Comparison of ENCODE assay signal across 21 cellular contexts in the genomic region with DNA sequence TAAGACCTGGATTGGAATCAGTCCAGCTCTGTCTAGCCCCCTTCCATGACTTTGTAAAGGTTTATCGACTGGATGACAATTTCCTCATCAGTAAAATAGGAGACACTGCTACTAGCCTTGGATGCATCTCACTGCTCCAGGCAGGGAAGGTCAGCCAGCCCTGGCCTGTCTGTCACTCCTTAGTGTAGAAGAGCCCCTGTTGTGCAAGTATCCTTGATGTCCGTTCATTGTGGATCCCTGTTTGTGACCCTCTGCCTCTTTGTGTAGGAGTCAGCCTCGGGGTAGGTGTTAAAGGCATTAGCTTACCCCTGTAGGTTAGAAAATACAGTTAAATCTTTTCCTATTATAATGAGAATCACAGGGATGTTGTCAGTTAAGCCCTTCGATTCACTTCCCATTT.
DNase-seq lines count a peak whose midpoint lies in the region; ATAC-seq, FAIRE-seq and TF ChIP-seq lines count a peak whose summit lies in the region.
"Had no signal": no experiment of that assay in that cellular context is flagged by ENCODE, and none has a peak within 500 bp of the region (broad histone marks: within the 10 kb centered on the region; RNA-seq: fewer than 3 reads in every experiment).

No MANE protein-coding gene starts in this region.

- no peak overlapping the region for H3K14ac ChIP-seq in mesenchymal stem cell (ENCODE audit: low read length in 2 of 2)

- POLR2A ChIA-PET in A673 (lab: Charles Lee; ENCODE audit: low non-redundant PET) = no interaction called here

- no peaks in the 10 kb centered on the region for H3K9me3 ChIP-seq in A673 (ENCODE audit: low read depth, low read length, poor library complexity, severe bottlenecking)
- H3K9me3 ChIP-seq in mesenchymal stem cell (ENCODE audit: control insufficient read depth, low read length) = peaks cover 6% of the 10 kb centered on the region
- no peaks in the 10 kb centered on the region for H3K9me3 ChIP-seq in kidney (ENCODE audit: control insufficient read depth in 1 of 2, low read length in 2 of 2)
- H3K9me3 ChIP-seq: BE2C, HAP-1 had no signal

- H2AK5ac ChIP-seq in mesenchymal stem cell (ENCODE audit: low read length, severe bottlenecking) = no peak overlapping the region

- no TSS peak for BruUV-seq in A673 (replicated peaks; lab: Mats Ljungman, UMichigan)

- H3K9me3 Mint-ChIP-seq in GM23338 = peaks cover 13% of the 10 kb centered on the region
- peaks cover 0 to 2% (median 0%) of the 10 kb centered on the region in 5 experiments for H3K9me3 Mint-ChIP-seq in brain
- H3K9me3 Mint-ChIP-seq: CD4-positive, CD25-positive, alpha-beta regulatory T cell had no signal

- H2AFZ ChIP-seq in GM23338 (no peak overlapping the region), mesenchymal stem cell (ENCODE audit: low read depth, low read length) (no peak overlapping the region)

- H3K36me3 ChIP-seq in A673 (ENCODE audit: insufficient read depth, low read length, poor library complexity, severe bottlenecking) (no peaks in the 10 kb centered on the region), GM23338 (ENCODE audit: insufficient read depth) (no peaks in the 10 kb centered on the region), mesenchymal stem cell (ENCODE audit: control insufficient read depth in 1 of 2, insufficient read depth in 2 of 2, low read depth in 1 of 2, low read length in 2 of 2) (peaks cover 0 to 13% of the 10 kb centered on the region in 2 experiments), kidney (ENCODE audit: control insufficient read depth in 1 of 2, insufficient read depth in 2 of 2, low read length in 2 of 2) (peaks cover 2 to 9% of the 10 kb centered on the region in 2 donors)
- H3K36me3 ChIP-seq: HAP-1 had no signal

- ATAC-seq in GM23338 (peak; percentile 52), HG03342 (IDR thresholded peaks at IDR 0.05; ENCODE audit: unreplicated experiment) (no peak)

- intact Hi-C loops in A673 (cut with micrococcal nuclease; ENCODE audit: unreplicated experiment) (no loop called here), kidney (cut with DNase I) (no loop called here)

- DNase-seq in A673 (ENCODE audit: low spot score) (no peak), GM23338 (ENCODE audit: low spot score) (no peak), mesenchymal stem cell (no peak), kidney (no peak)
- no peak for DNase-seq in activated effector memory CD4-positive, alpha-beta T cell treated with anti-CD3 and anti-CD28 coated beads, Interleukin-2, amount 50 U/mL, for 16 hours
- DNase-seq: ACHN; BE2C; CD4-positive, CD25-positive, alpha-beta regulatory T cell; CD8-positive, alpha-beta memory T cell; COR-L47; DMS 273 treated with DMSO at 0.1 percent for 48 hours; DMS53; DND-41; EL had no signal

- H3K79me2 ChIP-seq in GM23338 (replicated peaks; ENCODE audit: insufficient read depth) = no peaks in the 10 kb centered on the region

- H3K4me3 Mint-ChIP-seq in GM23338 (no peak overlapping the region), brain (no peak overlapping the region)
- H3K4me3 Mint-ChIP-seq: CD4-positive, CD25-positive, alpha-beta regulatory T cell; CD8-positive, alpha-beta memory T cell had no signal

- H3K18ac ChIP-seq in mesenchymal stem cell (ENCODE audit: low read depth in 1 of 2, low read length in 2 of 2) = peak overlapping the region in 1 of 2 experiments; percentile 25

- H3K27ac ChIP-seq in A673 (ENCODE audit: low read depth, low read length, poor library complexity, severe bottlenecking) (peak overlapping the region; percentile 84), GM23338 (ENCODE audit: low read depth) (no peak overlapping the region), mesenchymal stem cell (ENCODE audit: low read length, poor library complexity, severe bottlenecking) (no peak overlapping the region), kidney (ENCODE audit: low read depth in 2 of 2, low read length in 2 of 2) (no peak overlapping the region)

- H2BK5ac ChIP-seq in mesenchymal stem cell (ENCODE audit: low read depth, low read length, poor library complexity, severe bottlenecking) = no peak overlapping the region

- FAIRE-seq in kidney (lab: Jason Lieb, UNC) = no peak
- FAIRE-seq: G401.6, GM12891, GM19239, HTR-8/SVneo had no signal

- H3K23ac ChIP-seq in mesenchymal stem cell (ENCODE audit: low read length in 2 of 2) = no peak overlapping the region

- CTCF ChIA-PET in A673 (lab: Charles Lee) = interaction anchor here (0.5 kb wide), 1 partner anchor 195 kb away, joined by 3 read pairs; no protein-coding TSS in a partner anchor

- no peaks in the 10 kb centered on the region for H3K27me3 Mint-ChIP-seq in GM23338 (ENCODE audit: insufficient read depth, low read depth, poor library complexity)
- peaks cover 3% of the 10 kb centered on the region for H3K27me3 Mint-ChIP-seq in brain

- 99% methylated on average over 3 of the region's 4 CpGs for WGBS in mesenchymal stem cell

- H3K9me2 ChIP-seq in GM23338 (ENCODE audit: insufficient read depth) = peaks cover 3% of the 10 kb centered on the region; the same call in 1 of the 2 replicates

- H3K4me1 ChIP-seq in A673 (ENCODE audit: insufficient read depth, low read length, poor library complexity, severe bottlenecking) (peaks cover 44% of the 10 kb centered on the region), GM23338 (ENCODE audit: insufficient read depth) (no peaks in the 10 kb centered on the region), mesenchymal stem cell (ENCODE audit: control insufficient read depth, insufficient read depth, low read depth, low read length) (no peaks in the 10 kb centered on the region), kidney (ENCODE audit: control insufficient read depth in 1 of 2, insufficient read depth in 1 of 2, low read depth in 1 of 2, low read length in 2 of 2) (no peaks in the 10 kb centered on the region)

- no peak overlapping the region for H2BK120ac ChIP-seq in mesenchymal stem cell (ENCODE audit: low read depth, low read length)

- H3K36me3 Mint-ChIP-seq in GM23338 (ENCODE audit: low read depth) (peaks cover 30% of the 10 kb centered on the region), brain (peaks cover 45% of the 10 kb centered on the region)
- H3K36me3 Mint-ChIP-seq: CD4-positive, CD25-positive, alpha-beta regulatory T cell; CD8-positive, alpha-beta memory T cell had no signal

- no peak overlapping the region for H4K91ac ChIP-seq in mesenchymal stem cell (ENCODE audit: low read length)

- no peaks in the 10 kb centered on the region for H3F3A ChIP-seq in GM23338 (replicated peaks; ENCODE audit: low read depth)

- H4K20me1 ChIP-seq in GM23338 (replicated peaks; ENCODE audit: insufficient read depth) = no peaks in the 10 kb centered on the region

- H3K27ac Mint-ChIP-seq in GM23338 = no peak overlapping the region
- H3K27ac Mint-ChIP-seq in brain = peak overlapping the region in 3 of 5 experiments; percentile 7 to 85 (median 81)
- H3K27ac Mint-ChIP-seq: CD4-positive, CD25-positive, alpha-beta regulatory T cell; CD8-positive, alpha-beta memory T cell had no signal

- H3K4me3 ChIP-seq in A673 (ENCODE audit: low read depth, low read length, poor library complexity, severe bottlenecking) (no peak overlapping the region), GM23338 (no peak overlapping the region), mesenchymal stem cell (ENCODE audit: insufficient read depth in 1 of 2, low read depth in 1 of 2, low read length in 2 of 2) (no peak overlapping the region), kidney (ENCODE audit: low read length in 2 of 2) (no peak overlapping the region)
- H3K4me3 ChIP-seq: HAP-1 had no signal

- H2BK15ac ChIP-seq in mesenchymal stem cell (ENCODE audit: low read depth, poor library complexity, severe bottlenecking) = no peak overlapping the region

- H3K79me1 ChIP-seq in mesenchymal stem cell (replicated peaks; ENCODE audit: low read length, poor library complexity, severe bottlenecking) = no peaks in the 10 kb centered on the region

- no peak overlapping the region for H4K8ac ChIP-seq in mesenchymal stem cell (ENCODE audit: low read length)

- H3K27me3 ChIP-seq in A673 (replicated peaks; ENCODE audit: insufficient read depth, low read depth, low read length, poor library complexity) (no peaks in the 10 kb centered on the region), GM23338 (ENCODE audit: insufficient read depth) (no peaks in the 10 kb centered on the region), mesenchymal stem cell (ENCODE audit: control insufficient read depth in 1 of 2, insufficient read depth in 1 of 2, low read length in 2 of 2) (no peaks in the 10 kb centered on the region)
- H3K27me3 ChIP-seq: BE2C had no signal

- H3K4me1 Mint-ChIP-seq in GM23338 = no peaks in the 10 kb centered on the region
- H3K4me1 Mint-ChIP-seq in brain = peaks cover 46% of the 10 kb centered on the region

- no peak for TF ChIP-seq CTCF in A673 (conservative IDR thresholded peaks at IDR 0.05; ENCODE audit: low read depth, low read length)
- no peak for TF ChIP-seq CTCF in GM23338 (conservative IDR thresholded peaks at IDR 0.05; ENCODE audit: low read depth in 2 of 2)
- no peak for TF ChIP-seq CTCF in brain (conservative IDR thresholded peaks at IDR 0.05)
- TF ChIP-seq CTCF in kidney (IDR thresholded peaks at IDR 0.05; ENCODE audit: borderline replicate concordance, extremely low read depth, insufficient read depth) = no peak

- H3K4me2 ChIP-seq in GM23338 = no peak overlapping the region
- no peak overlapping the region for H3K4me2 ChIP-seq in mesenchymal stem cell (ENCODE audit: low read length, poor library complexity, severe bottlenecking)

- H3K9ac ChIP-seq in mesenchymal stem cell (ENCODE audit: low read length) (peak overlapping the region; percentile 87), kidney (ENCODE audit: low read length in 2 of 2) (no peak overlapping the region)

- no peak overlapping the region for H3K4ac ChIP-seq in mesenchymal stem cell (ENCODE audit: low read depth in 1 of 2, low read length in 2 of 2)

- H2BK12ac ChIP-seq in mesenchymal stem cell (ENCODE audit: low read length in 2 of 2) = no peak overlapping the region

TF ChIP-seq in GM23338, 12 proteins besides CTCF, POLR2A, EP300 and RAD21 (continues in another document):
- no peak for TF ChIP-seq ZNF114 (CRISPR knock-in tag; IDR thresholded peaks at IDR 0.05)
- no peak for TF ChIP-seq JUNB (IDR thresholded peaks at IDR 0.05; ENCODE audit: unreplicated experiment)
- no peak for TF ChIP-seq EZH2phosphoT487 (IDR thresholded peaks at IDR 0.05; ENCODE audit: unreplicated experiment)
- TF ChIP-seq EZH2 (IDR thresholded peaks at IDR 0.05; ENCODE audit: low read depth, unreplicated experiment) = no peak
